13 cellular contexts compared by ENCODE assay signal in genomic region chr2:149645391-149645790, GRCh38. TPM values are rescaled to one million over a fixed set of nuclear protein-coding genes. Genes with fewer than 3 reads are reported as not detected.
DNase-seq lines count a peak whose midpoint lies in the region; ATAC-seq and TF ChIP-seq lines count a peak whose summit lies in the region.
"Had no signal": no experiment of that assay in that cellular context is flagged by ENCODE, and none has a peak within 500 bp of the region (broad histone marks: within the 10 kb centered on the region; RNA-seq: fewer than 3 reads in every experiment).

No MANE protein-coding gene starts in this region.

- no peak overlapping the region for H3K9ac ChIP-seq in HCT116 (ENCODE audit: low read length)

- no peaks in the 10 kb centered on the region for H3K36me3 ChIP-seq in HCT116 (ENCODE audit: control insufficient read depth in 1 of 2, insufficient read depth in 2 of 2, low read length in 2 of 2)
- no peaks in the 10 kb centered on the region for H3K36me3 ChIP-seq in kidney epithelial cell (ENCODE audit: control insufficient read depth, insufficient read depth, low read length)
- H3K36me3 ChIP-seq in prostate gland = no peaks in the 10 kb centered on the region
- H3K36me3 ChIP-seq: gastrocnemius medialis had no signal

- no peaks in the 10 kb centered on the region for H3K79me2 ChIP-seq in HCT116 (ENCODE audit: insufficient read depth, low read length)

- TF ChIP-seq CTCF in HCT116 (IDR thresholded peaks at IDR 0.05 in 2 of 3, conservative IDR thresholded peaks at IDR 0.05 in 1 of 3; ENCODE audit: borderline replicate concordance in 1 of 3, insufficient read depth in 1 of 3, low read depth in 2 of 3, low read length in 2 of 3) = peak in 2 of 3 experiments; percentile 20 to 26; a peak in 1 of 6 replicates
- peak; percentile 40 for TF ChIP-seq CTCF in astrocyte of the spinal cord (IDR thresholded peaks at IDR 0.05; ENCODE audit: low read depth, low read length)
- TF ChIP-seq CTCF in kidney epithelial cell (IDR thresholded peaks at IDR 0.05; ENCODE audit: insufficient read depth, low read length, poor library complexity, severe bottlenecking) = peak; percentile 57
- TF ChIP-seq CTCF in prostate gland (IDR thresholded peaks at IDR 0.05) = no peak

- no peaks in the 10 kb centered on the region for H3K27me3 ChIP-seq in HCT116 (ENCODE audit: insufficient read depth, low read length)
- no peaks in the 10 kb centered on the region for H3K27me3 ChIP-seq in kidney epithelial cell (ENCODE audit: control insufficient read depth, insufficient read depth, low read length)
- H3K27me3 ChIP-seq in prostate gland (replicated peaks; ENCODE audit: insufficient read depth) = no peaks in the 10 kb centered on the region
- H3K27me3 ChIP-seq: gastrocnemius medialis had no signal

- no TSS peak for BruUV-seq in HCT116 (replicated peaks; lab: Mats Ljungman, UMichigan)

- ATAC-seq in HCT116 = no peak
- ATAC-seq: activated CD4-positive, CD25-positive, alpha-beta regulatory T cell treated with anti-CD3 and anti-CD28 coated beads, Interleukin-2, amount 50 U/mL, for 24 hours; gastrocnemius medialis had no signal

- intact Hi-C loops in HCT116 (cut with micrococcal nuclease) (no loop called here), prostate gland (cut with DNase I) (no loop called here), posterior cingulate gyrus (cut with DNase I) (no loop called here)

- peak; percentile 26; the same call in 1 of the 2 replicates for TF ChIP-seq RAD21 in HCT116 (IDR thresholded peaks at IDR 0.05; ENCODE audit: low read depth)

- H3K4me2 ChIP-seq in HCT116 (ENCODE audit: low read length) = no peak overlapping the region

- H3K27ac ChIP-seq in HCT116 (ENCODE audit: low read depth, low read length) = no peak overlapping the region
- H3K27ac ChIP-seq in prostate gland = no peak overlapping the region
- H3K27ac ChIP-seq: gastrocnemius medialis had no signal

- RAD21 ChIA-PET in HCT116 (lab: Charles Lee; ENCODE audit: low non-redundant PET in 1 of 2, low total read pairs in 2 of 2, uncharacterized antibody in 2 of 2, unreplicated experiment in 2 of 2) = no interaction called here

- CTCF ChIA-PET in HCT116 (lab: Charles Lee) = no interaction called here

- peak; percentile 21 for DNase-seq in AG08395 (ENCODE audit: low spot score)
- no peak for DNase-seq in HCT116 (ENCODE audit: low read depth, low spot score)
- DNase-seq in astrocyte of the spinal cord (ENCODE audit: low read depth, low spot score) = peak; percentile 32
- DNase-seq in kidney epithelial cell (ENCODE audit: low read depth) = peak; percentile 53
- no peak for DNase-seq in GDM1 (lab: John Stamatoyannopoulos, UW)
- DNase-seq in cortex of kidney (lab: John Stamatoyannopoulos, UW) = no peak
- no peak for DNase-seq in prostate gland (ENCODE audit: low spot score)
- DNase-seq in posterior cingulate gyrus = no peak
- DNase-seq: gastrocnemius medialis; H9; MV-4-11; stimulated activated CD4-positive, alpha-beta T cell treated with anti-CD3 and anti-CD28 coated beads, Interleukin-1b, Interleukin-23, amount 100 ng/mL, for 48 hours had no signal

- POLR2A ChIA-PET in HCT116 (lab: Charles Lee) = no interaction called here

- H3K9me2 ChIP-seq in HCT116 (ENCODE audit: insufficient read depth) = no peaks in the 10 kb centered on the region

- H2AFZ ChIP-seq in HCT116 (ENCODE audit: low read depth, low read length, poor library complexity, severe bottlenecking) = no peak overlapping the region

- H3K9me3 ChIP-seq in HCT116 (ENCODE audit: control insufficient read depth in 1 of 2, insufficient read depth in 1 of 2, low read depth in 1 of 2, low read length in 2 of 2) (no peaks in the 10 kb centered on the region), prostate gland (no peaks in the 10 kb centered on the region)
- H3K9me3 ChIP-seq: gastrocnemius medialis had no signal

- in situ Hi-C loops in astrocyte of the spinal cord (cut with HindIII; ENCODE audit: low sequenced_read_pairs) = no loop called here

- H3K4me3 ChIP-seq in HCT116 (replicated peaks in 1 of 2; ENCODE audit: low read depth in 1 of 2, low read length in 2 of 2) (no peak overlapping the region), astrocyte of the spinal cord (ENCODE audit: low read depth, low read length) (no peak overlapping the region), kidney epithelial cell (ENCODE audit: low read depth, low read length) (no peak overlapping the region), prostate gland (no peak overlapping the region)
- H3K4me3 ChIP-seq: gastrocnemius medialis had no signal

- TF ChIP-seq POLR2A in HCT116 (IDR thresholded peaks at IDR 0.05; ENCODE audit: borderline replicate concordance, extremely low read depth, insufficient read depth, insufficient read length) (no peak), prostate gland (IDR thresholded peaks at IDR 0.05) (no peak)

- H3K4me1 ChIP-seq in HCT116 (ENCODE audit: control insufficient read depth in 1 of 2, insufficient read depth in 2 of 2, low read length in 2 of 2) = peaks cover 0 to 8% of the 10 kb centered on the region in 2 experiments; a peak in 2 of 4 replicates
- no peaks in the 10 kb centered on the region for H3K4me1 ChIP-seq in prostate gland (replicated peaks)
- H3K4me1 ChIP-seq: gastrocnemius medialis had no signal

- H4K20me1 ChIP-seq in HCT116 (ENCODE audit: insufficient read depth) = no peaks in the 10 kb centered on the region

TF ChIP-seq in HCT116, 20 proteins besides CTCF, POLR2A, EP300 and RAD21 (continues in another document):
- no peak for TF ChIP-seq ZNF274 (IDR thresholded peaks at IDR 0.05; ENCODE audit: low read depth, low read length)
- no peak for TF ChIP-seq SP1 (IDR thresholded peaks at IDR 0.05; ENCODE audit: low read depth)
- no peak for TF ChIP-seq EZH2 (IDR thresholded peaks at IDR 0.05)
- TF ChIP-seq ATF3 (IDR thresholded peaks at IDR 0.05) = no peak
- TF ChIP-seq CBX3 (IDR thresholded peaks at IDR 0.05; ENCODE audit: low read depth) = no peak
- TF ChIP-seq EGR1 (IDR thresholded peaks at IDR 0.05; ENCODE audit: low read depth) = no peak
- TF ChIP-seq JUND (IDR thresholded peaks at IDR 0.05) = no peak
- TF ChIP-seq, protein P1, sequence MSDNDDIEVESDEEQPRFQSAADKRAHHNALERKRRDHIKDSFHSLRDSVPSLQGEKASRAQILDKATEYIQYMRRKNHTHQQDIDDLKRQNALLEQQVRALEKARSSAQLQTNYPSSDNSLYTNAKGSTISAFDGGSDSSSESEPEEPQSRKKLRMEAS (IDR thresholded peaks at IDR 0.05) = no peak
- no peak for TF ChIP-seq YY1 (IDR thresholded peaks at IDR 0.05; ENCODE audit: extremely low read depth, insufficient replicate concordance, low read depth, low read length)
- TF ChIP-seq CEBPB (IDR thresholded peaks at IDR 0.05; ENCODE audit: low read depth) = no peak
- TF ChIP-seq SIN3A (IDR thresholded peaks at IDR 0.05; ENCODE audit: low read depth) = no peak
- TF ChIP-seq ELF1 (IDR thresholded peaks at IDR 0.05; ENCODE audit: borderline replicate concordance, low read depth) = no peak
- TF ChIP-seq POLR2AphosphoS5 (IDR thresholded peaks at IDR 0.05; ENCODE audit: low read depth, low read length) = no peak
- no peak for TF ChIP-seq TCF7L2 (IDR thresholded peaks at IDR 0.05; ENCODE audit: borderline replicate concordance, extremely low read depth, insufficient read depth, insufficient read length)
- TF ChIP-seq ZFX (IDR thresholded peaks at IDR 0.05) = no peak
- TF ChIP-seq, protein P2, sequence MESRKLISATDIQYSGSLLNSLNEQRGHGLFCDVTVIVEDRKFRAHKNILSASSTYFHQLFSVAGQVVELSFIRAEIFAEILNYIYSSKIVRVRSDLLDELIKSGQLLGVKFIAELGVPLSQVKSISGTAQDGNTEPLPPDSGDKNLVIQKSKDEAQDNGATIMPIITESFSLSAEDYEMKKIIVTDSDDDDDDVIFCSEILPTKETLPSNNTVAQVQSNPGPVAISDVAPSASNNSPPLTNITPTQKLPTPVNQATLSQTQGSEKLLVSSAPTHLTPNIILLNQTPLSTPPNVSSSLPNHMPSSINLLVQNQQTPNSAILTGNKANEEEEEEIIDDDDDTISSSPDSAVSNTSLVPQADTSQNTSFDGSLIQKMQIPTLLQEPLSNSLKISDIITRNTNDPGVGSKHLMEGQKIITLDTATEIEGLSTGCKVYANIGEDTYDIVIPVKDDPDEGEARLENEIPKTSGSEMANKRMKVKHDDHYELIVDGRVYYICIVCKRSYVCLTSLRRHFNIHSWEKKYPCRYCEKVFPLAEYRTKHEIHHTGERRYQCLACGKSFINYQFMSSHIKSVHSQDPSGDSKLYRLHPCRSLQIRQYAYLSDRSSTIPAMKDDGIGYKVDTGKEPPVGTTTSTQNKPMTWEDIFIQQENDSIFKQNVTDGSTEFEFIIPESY (IDR thresholded peaks at IDR 0.05; ENCODE audit: extremely low read depth, insufficient replicate concordance, low read length) = no peak
- no peak for TF ChIP-seq SRF (IDR thresholded peaks at IDR 0.05; ENCODE audit: low read depth)
- TF ChIP-seq FOSL1 (IDR thresholded peaks at IDR 0.05; ENCODE audit: low read depth) = no peak

RNA-seq across cellular contexts. Expression of gene MMADHC, which starts 57.8 kb away (rescaled TPM):
- total RNA-seq in HCT116 (2021; ENCODE audit: unreplicated experiment) (135 TPM), kidney epithelial cell (118 and 139 TPM in 2 replicates), prostate gland (100 to 1,000 TPM in 1 of 2 donors, 10 to 100 TPM in 1; 63.7 to 121 TPM)
- 66.9 and 92.7 TPM in 2 replicates for polyA plus RNA-seq in HCT116 (2012)

Comparison
In these comparisons a context has a peak if more than half of its experiments do, and no peak if none do; other contexts are left out.
1. DNase-seq: peak in AG08395 (single experiment), astrocyte of the spinal cord (single experiment) and kidney epithelial cell (single experiment); none in HCT116 (single experiment), GDM1 (single experiment), cortex of kidney (single experiment), prostate gland (single experiment) and posterior cingulate gyrus (0 of 10).
2. CTCF ChIP-seq: peak in HCT116 (2 of 3), astrocyte of the spinal cord (single experiment) and kidney epithelial cell (single experiment); none in prostate gland (0 of 4).